Comparison of ENCODE assay signal across 10 cellular contexts in genomic region chr7:38424750-38425463, GRCh38.
DNase-seq lines count a peak whose midpoint lies in the region; ATAC-seq and TF ChIP-seq lines count a peak whose summit lies in the region.
"Had no signal": no experiment of that assay in that cellular context is flagged by ENCODE, and none has a peak within 500 bp of the region (broad histone marks: within the 10 kb centered on the region; RNA-seq: fewer than 3 reads in every experiment).

No MANE protein-coding gene starts in this region.

- 80 to 82% methylated on average over 3 of the region's 3 CpGs for WGBS in lower leg skin, 2 donors

- intact Hi-C loops in lower leg skin (cut with DNase I; ENCODE audit: low total_unique reads) (no loop called here), upper lobe of right lung (cut with DNase I) (no loop called here)

- H3K9me3 ChIP-seq in upper lobe of right lung = no peaks in the 10 kb centered on the region
- H3K9me3 ChIP-seq: testis had no signal

- no peaks in the 10 kb centered on the region for H3K27me3 Mint-ChIP-seq in activated naive CD8-positive, alpha-beta T cell treated with anti-CD3 and anti-CD28 coated beads, Interleukin-2, amount 50 U/mL, for 24 hours

- no peaks in the 10 kb centered on the region for H3K36me3 Mint-ChIP-seq in activated naive CD8-positive, alpha-beta T cell treated with anti-CD3 and anti-CD28 coated beads, Interleukin-2, amount 50 U/mL, for 24 hours (ENCODE audit: low read depth)

- TF ChIP-seq POLR2A in lower leg skin (IDR thresholded peaks at IDR 0.05) = no peak

- H3K27ac ChIP-seq in upper lobe of right lung = no peak overlapping the region
- H3K27ac ChIP-seq: testis had no signal

- DNase-seq in activated CD4-positive, alpha-beta T cell treated with anti-CD3 and anti-CD28 coated beads for 48 hours = peak; percentile 8
- DNase-seq in activated CD4-positive, alpha-beta T cell treated with anti-CD3 and anti-CD28 coated beads for 4 hours = no peak
- peak; percentile 18 for DNase-seq in Jurkat, Clone E6-1 (ENCODE audit: low read depth, low spot score)
- no peak for DNase-seq in activated naive CD8-positive, alpha-beta T cell treated with anti-CD3 and anti-CD28 coated beads, Interleukin-2, amount 50 U/mL, for 24 hours
- peak; percentile 3 for DNase-seq in skeletal muscle cell (ENCODE audit: low read depth)
- no peak for DNase-seq in lower leg skin (ENCODE audit: low spot score in 2 of 2)
- DNase-seq in DMS 273 (lab: John Stamatoyannopoulos, UW; ENCODE audit: unreplicated experiment) = no peak
- no peak for DNase-seq in upper lobe of right lung
- DNase-seq: testis had no signal

- no peaks in the 10 kb centered on the region for H3K27me3 ChIP-seq in upper lobe of right lung
- H3K27me3 ChIP-seq: testis had no signal

- no peak overlapping the region for H3K4me3 Mint-ChIP-seq in activated naive CD8-positive, alpha-beta T cell treated with anti-CD3 and anti-CD28 coated beads, Interleukin-2, amount 50 U/mL, for 24 hours

- H3K4me3 ChIP-seq in Jurkat, Clone E6-1 (ENCODE audit: low read length) = no peak overlapping the region
- H3K4me3 ChIP-seq in skeletal muscle cell (ENCODE audit: low read depth, low read length) (no peak overlapping the region), lower leg skin (ENCODE audit: low read depth, poor library complexity, severe bottlenecking) (no peak overlapping the region), upper lobe of right lung (no peak overlapping the region)
- H3K4me3 ChIP-seq: testis had no signal

- peak overlapping the region; percentile 74 for H3K27ac Mint-ChIP-seq in activated naive CD8-positive, alpha-beta T cell treated with anti-CD3 and anti-CD28 coated beads, Interleukin-2, amount 50 U/mL, for 24 hours

- TF ChIP-seq CTCF in lower leg skin (IDR thresholded peaks at IDR 0.05) (no peak), upper lobe of right lung (IDR thresholded peaks at IDR 0.05) (no peak)

- H3K36me3 ChIP-seq in upper lobe of right lung = no peaks in the 10 kb centered on the region

- H3K4me1 ChIP-seq in upper lobe of right lung = no peaks in the 10 kb centered on the region
- H3K4me1 ChIP-seq: testis had no signal

- peaks cover 6% of the 10 kb centered on the region for H3K9me3 Mint-ChIP-seq in activated naive CD8-positive, alpha-beta T cell treated with anti-CD3 and anti-CD28 coated beads, Interleukin-2, amount 50 U/mL, for 24 hours

- peak; percentile 70 for ATAC-seq in activated naive CD8-positive, alpha-beta T cell treated with anti-CD3 and anti-CD28 coated beads, Interleukin-2, amount 50 U/mL, for 24 hours
- ATAC-seq in upper lobe of right lung = no peak
- ATAC-seq: esophagus mucosa had no signal

- peaks cover 40% of the 10 kb centered on the region for H3K4me1 Mint-ChIP-seq in activated naive CD8-positive, alpha-beta T cell treated with anti-CD3 and anti-CD28 coated beads, Interleukin-2, amount 50 U/mL, for 24 hours

Comparison
In these comparisons a context has a peak if more than half of its experiments do, and no peak if none do; other contexts are left out.
1. DNase-seq: peak in activated CD4-positive, alpha-beta T cell treated with anti-CD3 and anti-CD28 coated beads for 48 hours (single experiment), Jurkat, Clone E6-1 (single experiment) and skeletal muscle cell (single experiment); none in activated CD4-positive, alpha-beta T cell treated with anti-CD3 and anti-CD28 coated beads for 4 hours (0 of 2), activated naive CD8-positive, alpha-beta T cell treated with anti-CD3 and anti-CD28 coated beads, Interleukin-2, amount 50 U/mL, for 24 hours (single experiment), lower leg skin (0 of 2), DMS 273 (single experiment) and upper lobe of right lung (single experiment).